In the genomic region with DNA sequence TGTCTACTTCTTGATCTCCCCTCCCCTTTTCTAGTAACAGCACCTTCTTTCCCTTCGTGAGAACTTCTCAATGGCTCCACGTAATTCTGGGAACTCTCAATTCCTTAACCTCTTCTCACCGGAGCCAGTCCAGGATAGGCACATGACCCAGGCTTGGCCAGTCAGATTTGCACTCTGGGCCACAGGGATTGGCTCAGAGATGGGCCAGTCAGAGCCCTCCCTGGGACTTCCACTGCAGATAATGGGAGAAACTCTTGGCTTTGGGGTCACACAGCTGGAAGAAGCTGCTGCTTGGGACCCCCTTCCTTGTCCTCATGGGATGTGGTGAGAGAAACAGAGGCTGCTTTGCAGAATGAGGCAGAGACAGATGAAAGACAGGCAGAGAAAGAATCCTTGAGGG, we compare ENCODE assay signal across 21 cellular contexts.
DNase-seq lines count a peak whose midpoint lies in the region; ATAC-seq, FAIRE-seq and TF ChIP-seq lines count a peak whose summit lies in the region.
"Had no signal": no experiment of that assay in that cellular context is flagged by ENCODE, and none has a peak within 500 bp of the region (broad histone marks: within the 10 kb centered on the region; RNA-seq: fewer than 3 reads in every experiment).

No MANE protein-coding gene starts in this region.

- no peak overlapping the region for H2BK120ac ChIP-seq in H1 (replicated peaks; ENCODE audit: low read depth, low read length)

- no peak overlapping the region for H4K91ac ChIP-seq in H1 (replicated peaks; ENCODE audit: insufficient read length, low read length)

- in situ Hi-C loops in K562 (cut with MboI) = no loop called here

- TF ChIP-seq RAD21 in K562 (CRISPR knock-in tag; conservative IDR thresholded peaks at IDR 0.05 in 1 of 2, IDR thresholded peaks at IDR 0.05 in 1 of 2) (no peak), H1 (IDR thresholded peaks at IDR 0.05 in 1 of 2, conservative IDR thresholded peaks at IDR 0.05 in 1 of 2; ENCODE audit: low read depth in 2 of 2, low read length in 2 of 2) (no peak)

- H3K36me3 ChIP-seq in K562 (ENCODE audit: control insufficient read depth, insufficient read depth, low read length) (no peaks in the 10 kb centered on the region), H1 (ENCODE audit: control insufficient read depth in 2 of 4, insufficient read depth in 4 of 4, low read length in 3 of 4) (no peaks in the 10 kb centered on the region), sigmoid colon (no peaks in the 10 kb centered on the region)
- H3K36me3 ChIP-seq: BLaER1 had no signal

- H3K79me1 ChIP-seq in H1 (ENCODE audit: low read depth, low read length) = no peaks in the 10 kb centered on the region

- no peak overlapping the region for H3K23ac ChIP-seq in H1 (ENCODE audit: insufficient read length)

- H2AFZ ChIP-seq in K562 (ENCODE audit: low read depth, low read length) (no peak overlapping the region), H1 (ENCODE audit: low read length) (peak overlapping the region; percentile 51; the same call in 1 of the 2 replicates)
- H2AFZ ChIP-seq: GM23248 had no signal

- no peak overlapping the region for H4K5ac ChIP-seq in H1 (ENCODE audit: insufficient read length, low read depth, low read length)

- H2AK5ac ChIP-seq in H1 (ENCODE audit: low read depth, low read length) = no peak overlapping the region

- H3K9me3 ChIP-seq in K562 (replicated peaks; ENCODE audit: control insufficient read depth, insufficient read depth, low read depth, low read length) (no peaks in the 10 kb centered on the region), H1 (ENCODE audit: insufficient read depth in 2 of 2, low read depth in 1 of 2, low read length in 1 of 2) (no peaks in the 10 kb centered on the region), sigmoid colon (no peaks in the 10 kb centered on the region)
- H3K9me3 ChIP-seq: BLaER1, Caco-2 had no signal

- H2BK5ac ChIP-seq in H1 (ENCODE audit: low read depth, low read length) = no peak overlapping the region

- no peak overlapping the region for H2BK20ac ChIP-seq in H1 (ENCODE audit: low read length)

- H3K27ac ChIP-seq in K562 (ENCODE audit: extremely low read depth, low read depth, low read length) (no peak overlapping the region), H1 (ENCODE audit: low read depth, low read length) (no peak overlapping the region), sigmoid colon (no peak overlapping the region)
- H3K27ac ChIP-seq: BLaER1, C4-2B, GM23248 had no signal

- ATAC-seq in K562 (no peak), HG03196 (IDR thresholded peaks at IDR 0.05; ENCODE audit: unreplicated experiment) (no peak), HG03045 (IDR thresholded peaks at IDR 0.05; ENCODE audit: unreplicated experiment) (no peak)
- ATAC-seq: CD8-positive, alpha-beta T cell; HCT116 had no signal

- H3K4me3 ChIP-seq in K562 (no peak overlapping the region), H1 (ENCODE audit: extremely low read depth in 1 of 4, insufficient read depth in 2 of 4, low read depth in 3 of 4, low read length in 4 of 4) (no peak overlapping the region), sigmoid colon (no peak overlapping the region)
- H3K4me3 ChIP-seq: BLaER1, GM23248 had no signal

- H3K27me3 ChIP-seq in K562 (ENCODE audit: control insufficient read depth in 2 of 2, insufficient read depth in 2 of 2, low read length in 2 of 2) (peaks cover 0 to 10% of the 10 kb centered on the region in 2 experiments; a peak in 2 of 5 replicates), H1 (replicated peaks in 1 of 4; ENCODE audit: control insufficient read depth in 3 of 4, extremely low read depth in 1 of 4, insufficient read depth in 3 of 4, low read length in 3 of 4) (no peaks in the 10 kb centered on the region), sigmoid colon (no peaks in the 10 kb centered on the region)
- H3K27me3 ChIP-seq: BLaER1 had no signal

- TF ChIP-seq POLR2A in K562 (conservative IDR thresholded peaks at IDR 0.05) (no peak), H1 (IDR thresholded peaks at IDR 0.05; ENCODE audit: control extremely low read depth in 1 of 2, low read depth in 2 of 2, low read length in 2 of 2) (no peak), sigmoid colon (IDR thresholded peaks at IDR 0.05) (no peak)

- CTCF ChIA-PET in K562 (lab: Yijun Ruan, JAX; ENCODE audit: low intra/inter-chr PET ratio) (no interaction called here), H1 (lab: Charles Lee; ENCODE audit: partially characterized antibody) (no interaction called here)

- no peak overlapping the region for H3K56ac ChIP-seq in H1 (replicated peaks; ENCODE audit: insufficient read length, low read depth, low read length)

- WGBS in K562 (ENCODE audit: insufficient coverage, low coverage, missing lambda C conversion rate) = 4% methylated on average over 3 of the region's 3 CpGs
- WGBS in H1 (ENCODE audit: extremely low coverage in 1 of 2, insufficient coverage in 1 of 2, insufficient read length in 1 of 2, insufficient replicate concordance in 2 of 2, low coverage in 1 of 2, low lambda C conversion rate in 2 of 2, missing lambda C conversion rate in 1 of 2), 2 experiments = 84% methylated on average over 3 of the region's 3 CpGs; no CpG with 5 or more reads in 1 of the 2 experiments
- WGBS in sigmoid colon, 2 donors = 50 to 67% methylated on average over 3 of the region's 3 CpGs

- H3K4ac ChIP-seq in H1 (replicated peaks; ENCODE audit: insufficient read length, low read depth, low read length) = no peak overlapping the region

- no peak overlapping the region for H3K9ac ChIP-seq in K562 (ENCODE audit: insufficient read depth in 1 of 2, low read depth in 2 of 2, low read length in 2 of 2)
- no peak overlapping the region for H3K9ac ChIP-seq in H1 (replicated peaks in 1 of 4; ENCODE audit: extremely low read depth in 1 of 4, low read depth in 3 of 4, low read length in 3 of 4)
- H3K9ac ChIP-seq: BLaER1, GM23248 had no signal

- H3K4me1 ChIP-seq in K562 (replicated peaks in 1 of 2; ENCODE audit: control insufficient read depth in 2 of 2, insufficient read depth in 2 of 2, low read length in 2 of 2) (no peaks in the 10 kb centered on the region), H1 (replicated peaks in 1 of 4; ENCODE audit: control insufficient read depth in 3 of 4, insufficient read depth in 4 of 4, low read length in 3 of 4) (no peaks in the 10 kb centered on the region), sigmoid colon (no peaks in the 10 kb centered on the region)
- H3K4me1 ChIP-seq: Caco-2 had no signal

- H4K8ac ChIP-seq in H1 (ENCODE audit: extremely low read depth, insufficient read depth, low read length) = no peak overlapping the region

- BruUV-seq in K562 (replicated peaks; lab: Mats Ljungman, UMichigan) = no TSS peak

- H3K23me2 ChIP-seq in H1 (ENCODE audit: low read depth, low read length) = no peaks in the 10 kb centered on the region

- no peak overlapping the region for H2BK12ac ChIP-seq in H1 (ENCODE audit: low read depth, low read length)

- H4K20me1 ChIP-seq in K562 (replicated peaks; ENCODE audit: control insufficient read depth, insufficient read depth, low read length) (peaks cover 4% of the 10 kb centered on the region; the same call in 1 of the 2 replicates), H1 (replicated peaks in 1 of 2; ENCODE audit: control insufficient read depth in 1 of 2, insufficient read depth in 2 of 2, low read length in 2 of 2) (no peaks in the 10 kb centered on the region)
- H4K20me1 ChIP-seq: BLaER1 had no signal

- intact Hi-C loops in K562 (cut with micrococcal nuclease) = no loop called here
- intact Hi-C loops in sigmoid colon (cut with DNase I) = no loop called here

- H3K18ac ChIP-seq in H1 (ENCODE audit: extremely low read depth, low read length) = no peak overlapping the region

- FAIRE-seq in K562 (lab: Jason Lieb, UNC) (no peak), H1 (lab: Jason Lieb, UNC) (no peak)
- FAIRE-seq: A204.1, G401.6, GM12892, GM19239 had no signal

- no peaks in the 10 kb centered on the region for H3K9me1 ChIP-seq in K562 (ENCODE audit: control insufficient read depth, insufficient read depth, low read length)

- H3K4me2 ChIP-seq in K562 (ENCODE audit: insufficient read depth, low read length) = no peak overlapping the region
- H3K4me2 ChIP-seq in H1 (ENCODE audit: insufficient read depth in 1 of 2, low read depth in 2 of 2, low read length in 2 of 2) = no peak overlapping the region
- H3K4me2 ChIP-seq: BLaER1 had no signal

- H3K14ac ChIP-seq in H1 (ENCODE audit: insufficient read length) = no peak overlapping the region

- TF ChIP-seq EP300 in K562 (IDR thresholded peaks at IDR 0.05; ENCODE audit: low read length) (no peak), H1 (IDR thresholded peaks at IDR 0.05; ENCODE audit: borderline replicate concordance in 1 of 2, low read depth in 2 of 2, low read length in 2 of 2) (no peak), sigmoid colon (IDR thresholded peaks at IDR 0.05) (no peak)

- H2BK15ac ChIP-seq in H1 (ENCODE audit: low read length) = no peak overlapping the region

- no peaks in the 10 kb centered on the region for H3K79me2 ChIP-seq in K562 (ENCODE audit: control insufficient read depth, insufficient read depth, low read length)
- no peaks in the 10 kb centered on the region for H3K79me2 ChIP-seq in H1 (ENCODE audit: control insufficient read depth in 1 of 2, insufficient read depth in 2 of 2, low read length in 2 of 2)

- DNase-seq in K562 (ENCODE audit: extremely low read depth in 1 of 4, low spot score in 3 of 4) (no peak), H1 (ENCODE audit: low read depth in 1 of 2, low spot score in 2 of 2) (no peak), sigmoid colon (peak; percentile 8), ecto neural progenitor cell (ENCODE audit: low spot score) (no peak)
- DNase-seq: Caco-2; CD4-positive, CD25-positive, alpha-beta regulatory T cell; CD8-positive, alpha-beta T cell; DMS153; DND-41; GM23248; H9; HFFc6 had no signal

- TF ChIP-seq CTCF in K562 (IDR thresholded peaks at IDR 0.05 in 2 of 3, conservative IDR thresholded peaks at IDR 0.05 in 1 of 3; ENCODE audit: insufficient read depth in 2 of 3, low read depth in 1 of 3, low read length in 3 of 3) (no peak), H1 (IDR thresholded peaks at IDR 0.05; ENCODE audit: control extremely low read depth in 1 of 3, insufficient read depth in 1 of 3, low read depth in 1 of 3, low read length in 3 of 3) (no peak), sigmoid colon (IDR thresholded peaks at IDR 0.05) (no peak)

- POLR2A ChIA-PET in K562 (lab: Yijun Ruan, JAX) (interaction anchor here (0.6 kb wide), 2 partner anchors 12 to 66 kb away, joined by 3 read pairs; no protein-coding TSS in a partner anchor), H1 (lab: Charles Lee; ENCODE audit: partially characterized antibody) (no interaction called here)

TF ChIP-seq in H1, 55 proteins besides CTCF, POLR2A, EP300 and RAD21 (continues in another document):
- no peak for TF ChIP-seq BCL11A (IDR thresholded peaks at IDR 0.05; ENCODE audit: low read depth in 2 of 2, low read length in 2 of 2)
- TF ChIP-seq RXRA (IDR thresholded peaks at IDR 0.05; ENCODE audit: insufficient read depth, low read depth, low read length) = no peak
- no peak for TF ChIP-seq ASH2L (IDR thresholded peaks at IDR 0.05; ENCODE audit: low read length)
- TF ChIP-seq SAP30 (IDR thresholded peaks at IDR 0.05; ENCODE audit: insufficient read depth, insufficient replicate concordance, low read length) = no peak
- TF ChIP-seq TAF1 (IDR thresholded peaks at IDR 0.05; ENCODE audit: low read depth, low read length) = no peak
- no peak for TF ChIP-seq KDM4A (IDR thresholded peaks at IDR 0.05; ENCODE audit: low read depth, low read length, severe bottlenecking)
- no peak for TF ChIP-seq KDM5A (IDR thresholded peaks at IDR 0.05; ENCODE audit: low read length)
